19 cellular contexts compared by ENCODE assay signal in genomic region chr12:31944299-31944698, GRCh38.
"Had no signal": no experiment of that assay in that cellular context is flagged by ENCODE, and none has a peak within 500 bp of the region (broad histone marks: within the 10 kb centered on the region; RNA-seq: fewer than 3 reads in every experiment).

No MANE protein-coding gene starts in this region.

- H3K27me3 Mint-ChIP-seq: naive thymus-derived CD8-positive, alpha-beta T cell had no signal

- H3K27ac Mint-ChIP-seq: naive thymus-derived CD8-positive, alpha-beta T cell had no signal

- H3K4me1 ChIP-seq: colonic mucosa, esophagus squamous epithelium, heart left ventricle, right atrium auricular region, sigmoid colon, stomach, transverse colon had no signal

- ATAC-seq: heart left ventricle; mucosa of descending colon; naive thymus-derived CD8-positive, alpha-beta T cell had no signal

- DNase-seq: colonic mucosa; dermis blood vessel endothelial cell; esophagus squamous epithelium; foreskin melanocyte; heart left ventricle; hippocampal formation; kidney glomerular epithelial cell; mucosa of descending colon; naive thymus-derived CD8-positive, alpha-beta T cell; sigmoid colon; stimulated activated CD4-positive, alpha-beta T cell treated with anti-CD3 and anti-CD28 coated beads, Interleukin-2, amount 100 ng/mL, for 24 hours; stimulated activated CD4-positive, alpha-beta T cell treated with anti-CD3 and anti-CD28 coated beads, Interleukin-4, amount 100 ng/mL, for 4 hours; stimulated activated naive CD4-positive, alpha-beta T cell; stomach; substantia nigra; transverse colon had no signal

- H3K27ac ChIP-seq: colonic mucosa, esophagus squamous epithelium, heart left ventricle, right atrium auricular region, sigmoid colon, skin epidermis, stomach, thoracic aorta, transverse colon had no signal

- H3K4me3 Mint-ChIP-seq: naive thymus-derived CD8-positive, alpha-beta T cell had no signal

- H3K9me3 ChIP-seq: colonic mucosa, thoracic aorta had no signal

- H3K27me3 ChIP-seq: colonic mucosa, esophagus squamous epithelium, heart left ventricle, right atrium auricular region, sigmoid colon, stomach, transverse colon had no signal

- H3K4me3 ChIP-seq: colonic mucosa, esophagus squamous epithelium, heart left ventricle, mucosa of descending colon, right atrium auricular region, sigmoid colon, skin epidermis, stomach, thoracic aorta, transverse colon had no signal

- H3K36me3 ChIP-seq: colonic mucosa, esophagus squamous epithelium, right atrium auricular region, sigmoid colon, stomach, thoracic aorta, transverse colon had no signal
